Comparison of ENCODE assay signal across 1 cellular context in genomic region chr10:24208661-24209420, GRCh38.
A peak's percentile ranks its signal among the peaks of the same experiment; 100 is the strongest.
TF ChIP-seq lines count a peak whose summit lies in the region.

Gene KIAA1217 (plus strand): TSS chr10:24209138. CDS start chr10:24209194, 56 bp downstream.

TF ChIP-seq in HepG2, 621 proteins besides CTCF, POLR2A, EP300 and RAD21 (continued from another document and continues in another):
- TF ChIP-seq ZNF281 (CRISPR knock-in tag; IDR thresholded peaks at IDR 0.05; ENCODE audit: borderline replicate concordance): peak; percentile 66; the same call in 1 of the 2 replicates
- TF ChIP-seq YEATS2 (CRISPR knock-in tag; IDR thresholded peaks at IDR 0.05; ENCODE audit: borderline replicate concordance): no peak
- TF ChIP-seq ZNF567 (CRISPR knock-in tag; IDR thresholded peaks at IDR 0.05; ENCODE audit: borderline replicate concordance): no peak
- no peak for TF ChIP-seq PBX2 (CRISPR knock-in tag; IDR thresholded peaks at IDR 0.05)
- peak; percentile 25; the same call in 1 of the 2 replicates for TF ChIP-seq TAF1 (CRISPR knock-in tag; IDR thresholded peaks at IDR 0.05)
- TF ChIP-seq SAP130 (CRISPR knock-in tag; IDR thresholded peaks at IDR 0.05; ENCODE audit: low read depth): no peak; the same call in 1 of the 2 replicates
- TF ChIP-seq HNRNPLL (IDR thresholded peaks at IDR 0.05; ENCODE audit: low read depth, low read length, poor library complexity, severe bottlenecking): peak; percentile 21
- TF ChIP-seq ZNF777 (CRISPR knock-in tag; IDR thresholded peaks at IDR 0.05): 0 out of 2 replicates have a peak, but pooled peaks have one; percentile 40
- TF ChIP-seq ZBTB40 (IDR thresholded peaks at IDR 0.05): no peak
- TF ChIP-seq ZBTB40 (CRISPR knock-in tag; IDR thresholded peaks at IDR 0.05): no peak
- TF ChIP-seq HNRNPL (IDR thresholded peaks at IDR 0.05; ENCODE audit: low read depth, low read length): 0 out of 2 replicates have a peak, but pooled peaks have one; percentile 56
- no peak for TF ChIP-seq GRHL1 (CRISPR knock-in tag; conservative IDR thresholded peaks at IDR 0.05)
- TF ChIP-seq ATF4 (CRISPR knock-in tag; IDR thresholded peaks at IDR 0.05): no peak
- no peak for TF ChIP-seq ZBTB46 (CRISPR knock-in tag; IDR thresholded peaks at IDR 0.05; ENCODE audit: borderline replicate concordance)
- no peak for TF ChIP-seq ZC3H4 (CRISPR knock-in tag; IDR thresholded peaks at IDR 0.05; ENCODE audit: borderline replicate concordance)
- peak; percentile 66; the same call in 1 of the 2 replicates for TF ChIP-seq KDM2A (CRISPR knock-in tag; IDR thresholded peaks at IDR 0.05; ENCODE audit: borderline replicate concordance, low read depth)
- 0 out of 2 replicates have a peak, but pooled peaks have one; percentile 6 for TF ChIP-seq PHF21A (CRISPR knock-in tag; IDR thresholded peaks at IDR 0.05)
- TF ChIP-seq SNAI1 (CRISPR knock-in tag; IDR thresholded peaks at IDR 0.05; ENCODE audit: borderline replicate concordance): no peak
- TF ChIP-seq KDM6A (CRISPR knock-in tag; IDR thresholded peaks at IDR 0.05; ENCODE audit: low read depth): peak; percentile 53; the same call in 1 of the 2 replicates
- no peak for TF ChIP-seq NFAT5 (CRISPR knock-in tag; IDR thresholded peaks at IDR 0.05)
- TF ChIP-seq ZNF749 (CRISPR knock-in tag; IDR thresholded peaks at IDR 0.05; ENCODE audit: borderline replicate concordance): 0 out of 2 replicates have a peak, but pooled peaks have one; percentile 41
- no peak for TF ChIP-seq MIER3 (CRISPR knock-in tag; IDR thresholded peaks at IDR 0.05; ENCODE audit: borderline replicate concordance)
- TF ChIP-seq ETV5 (CRISPR knock-in tag; IDR thresholded peaks at IDR 0.05; ENCODE audit: borderline replicate concordance): no peak
- TF ChIP-seq HNF4A (CRISPR knock-in tag; IDR thresholded peaks at IDR 0.05): peak; percentile 74
- TF ChIP-seq ZSCAN5A (CRISPR knock-in tag; IDR thresholded peaks at IDR 0.05; ENCODE audit: borderline replicate concordance): no peak
